In the genomic region with DNA sequence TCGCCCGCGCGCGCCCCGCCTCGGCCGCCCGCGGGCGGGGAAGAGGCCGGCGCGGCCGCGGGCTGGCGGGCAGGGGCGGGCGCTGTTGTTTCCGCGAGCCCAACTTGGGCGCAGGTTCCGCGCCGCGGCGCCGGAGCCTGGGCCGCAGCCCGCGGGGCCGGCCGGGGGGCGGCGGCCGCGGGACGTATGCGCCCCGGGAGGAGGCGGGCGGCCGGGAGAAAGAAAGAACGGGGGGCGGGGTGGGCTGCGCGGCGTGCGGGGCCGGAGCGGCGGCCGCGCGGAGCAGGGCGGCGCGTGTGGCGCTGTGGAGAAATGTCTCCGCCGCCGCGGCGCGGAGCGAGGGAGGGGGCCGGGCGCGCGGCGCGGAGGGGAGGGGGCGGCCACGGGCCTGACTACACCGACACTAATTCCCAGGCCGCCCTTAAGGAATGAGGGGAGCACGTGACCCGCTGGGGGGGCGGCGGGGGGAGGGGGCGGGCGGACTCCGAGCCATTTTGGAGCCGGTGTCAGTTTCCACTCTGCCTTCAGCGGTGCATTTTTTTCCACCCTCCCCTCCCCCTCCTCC, we compare ENCODE assay signal across 8 cellular contexts. TPM values are rescaled to one million over a fixed set of nuclear protein-coding genes. Genes with fewer than 3 reads are reported as not detected.
DNase-seq lines count a peak whose midpoint lies in the region; ATAC-seq and TF ChIP-seq lines count a peak whose summit lies in the region.

Gene BMI1 (plus strand): TSS at position 509 of the 565 bp plus-strand sequence. CDS start 5,351 bp downstream, outside the sequence.

- H3K9me3 ChIP-seq in ES-I3 (ENCODE audit: control insufficient read depth, insufficient read depth, low read length), result no peaks in the 10 kb centered on the region

- no peak for DNase-seq in HFF-Myc (ENCODE audit: extremely low read depth, low read depth)
- peak; percentile 64 for DNase-seq in NCI-H2171 treated with DMSO at 0.1 percent for 48 hours (lab: John Stamatoyannopoulos, UW)
- DNase-seq in activated CD4-positive, CD25-positive, alpha-beta regulatory T cell treated with anti-CD3 and anti-CD28 coated beads, Interleukin-2, amount 50 U/mL, for 72 hours, result peak; percentile 53
- DNase-seq in cortex of kidney (lab: John Stamatoyannopoulos, UW), result peak; percentile 26
- no peak for DNase-seq in kidney epithelial cell (ENCODE audit: low read depth)
- DNase-seq in stimulated activated CD4-positive, alpha-beta T cell treated with anti-CD3 and anti-CD28 coated beads, Interleukin-1b, Interleukin-23, amount 100 ng/mL, for 48 hours, result peak; percentile 69

- ATAC-seq in HG03571 (IDR thresholded peaks at IDR 0.05; ENCODE audit: unreplicated experiment), result no peak

- peak within 1 kb of the TSS; percentile 69 for H3K9ac ChIP-seq in ES-I3 (ENCODE audit: low read depth, low read length)

- H3K27me3 ChIP-seq in kidney epithelial cell (ENCODE audit: control insufficient read depth, insufficient read depth, low read length), result peaks cover 15% of the 10 kb centered on the region

- TF ChIP-seq CTCF in HFF-Myc (IDR thresholded peaks at IDR 0.05; ENCODE audit: low read depth, low read length, missing control alignments) (no peak), kidney epithelial cell (IDR thresholded peaks at IDR 0.05; ENCODE audit: insufficient read depth, low read length, poor library complexity, severe bottlenecking) (no peak)

- H3K4me1 ChIP-seq in ES-I3 (ENCODE audit: insufficient read depth, low read length), result peaks cover 19% of the 10 kb centered on the region

- no peaks in the 10 kb centered on the region for H3K36me3 ChIP-seq in ES-I3 (ENCODE audit: insufficient read depth, low read length)
- H3K36me3 ChIP-seq in kidney epithelial cell (ENCODE audit: control insufficient read depth, insufficient read depth, low read length), result no peaks in the 10 kb centered on the region

- peak within 1 kb of the TSS; percentile 69 for H3K4me3 ChIP-seq in HFF-Myc (replicated peaks; ENCODE audit: low read depth, low read length)
- peak within 1 kb of the TSS; percentile 74 for H3K4me3 ChIP-seq in kidney epithelial cell (ENCODE audit: low read depth, low read length)

RNA-seq across cellular contexts. Expression of gene BMI1, which starts in this region (rescaled TPM):
- 54.6 and 60.5 TPM in 2 replicates for total RNA-seq in kidney epithelial cell

Comparison
In these comparisons a context has a peak if more than half of its experiments do, and no peak if none do; other contexts are left out.
1. DNase-seq: peak in NCI-H2171 treated with DMSO at 0.1 percent for 48 hours (single experiment), activated CD4-positive, CD25-positive, alpha-beta regulatory T cell treated with anti-CD3 and anti-CD28 coated beads, Interleukin-2, amount 50 U/mL, for 72 hours (single experiment), cortex of kidney (single experiment) and stimulated activated CD4-positive, alpha-beta T cell treated with anti-CD3 and anti-CD28 coated beads, Interleukin-1b, Interleukin-23, amount 100 ng/mL, for 48 hours (single experiment); none in HFF-Myc (single experiment) and kidney epithelial cell (single experiment).